1 cellular context compared by ENCODE assay signal in the genomic region with DNA sequence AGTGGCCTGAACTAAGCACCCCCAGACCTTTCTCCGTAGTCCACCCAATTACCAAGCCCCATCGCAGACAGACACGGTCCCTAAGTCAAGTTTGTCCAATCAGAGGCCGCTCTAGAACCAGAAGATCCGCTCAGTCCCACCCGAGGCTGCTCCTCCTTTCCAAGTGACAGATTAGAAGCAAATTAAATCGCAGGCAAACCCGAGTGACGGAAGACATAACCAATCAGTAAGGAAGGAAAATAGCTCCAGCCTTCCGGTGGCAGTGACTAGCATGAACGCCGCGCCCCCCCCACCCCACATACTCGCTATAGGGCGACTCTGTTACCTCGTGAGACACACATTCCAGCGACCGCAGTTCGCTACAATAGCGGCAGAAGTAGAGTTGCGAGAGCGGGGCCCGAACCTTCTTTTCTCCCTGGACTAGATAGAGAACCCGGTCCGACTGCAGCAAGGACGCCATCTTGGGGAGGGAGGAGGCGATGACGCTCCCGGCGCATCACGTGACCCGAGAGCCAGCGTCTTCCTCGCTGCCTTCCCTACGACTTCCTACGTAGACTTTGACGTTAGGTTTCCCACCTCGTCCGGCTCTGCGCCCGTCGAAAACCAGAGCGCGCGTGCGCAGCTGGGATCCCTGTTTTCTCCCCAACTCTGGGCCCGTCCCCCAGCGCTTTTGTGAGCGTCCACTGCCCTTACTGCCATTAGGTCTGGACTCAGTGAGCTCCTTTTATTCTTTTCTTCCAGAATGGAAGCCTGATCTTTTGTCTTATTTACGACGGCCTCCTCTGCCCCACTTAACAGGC.
A peak's percentile ranks its signal among the peaks of the same experiment; 100 is the strongest.
TF ChIP-seq lines count a peak whose summit lies in the region.

DCTN4 (minus strand) TSS at position 484 of the 800 bp plus-strand sequence; CDS start at position 460, 24 bp downstream.

TF ChIP-seq in HepG2, 621 proteins besides CTCF, POLR2A, EP300 and RAD21 (continued from another document and continues in another):
- TF ChIP-seq, protein P1, sequence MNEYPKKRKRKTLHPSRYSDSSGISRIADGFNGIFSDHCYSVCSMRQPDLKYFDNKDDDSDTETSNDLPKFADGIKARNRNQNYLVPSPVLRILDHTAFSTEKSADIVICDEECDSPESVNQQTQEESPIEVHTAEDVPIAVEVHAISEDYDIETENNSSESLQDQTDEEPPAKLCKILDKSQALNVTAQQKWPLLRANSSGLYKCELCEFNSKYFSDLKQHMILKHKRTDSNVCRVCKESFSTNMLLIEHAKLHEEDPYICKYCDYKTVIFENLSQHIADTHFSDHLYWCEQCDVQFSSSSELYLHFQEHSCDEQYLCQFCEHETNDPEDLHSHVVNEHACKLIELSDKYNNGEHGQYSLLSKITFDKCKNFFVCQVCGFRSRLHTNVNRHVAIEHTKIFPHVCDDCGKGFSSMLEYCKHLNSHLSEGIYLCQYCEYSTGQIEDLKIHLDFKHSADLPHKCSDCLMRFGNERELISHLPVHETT (CRISPR knock-in tag; conservative IDR thresholded peaks at IDR 0.05) = no peak
- TF ChIP-seq RERE (CRISPR knock-in tag; IDR thresholded peaks at IDR 0.05; ENCODE audit: low read depth) (no peak), EEA1 (CRISPR knock-in tag; IDR thresholded peaks at IDR 0.05; ENCODE audit: borderline replicate concordance) (no peak), MXD3 (CRISPR knock-in tag; IDR thresholded peaks at IDR 0.05) (no peak; the same call in none of the 2 replicates), MAX (IDR thresholded peaks at IDR 0.05) (peak; percentile 92), AGO1 (IDR thresholded peaks at IDR 0.05; ENCODE audit: low read depth, low read length, poor library complexity, severe bottlenecking) (no peak), POGZ (CRISPR knock-in tag; IDR thresholded peaks at IDR 0.05) (no peak; the same call in 1 of the 2 replicates), ZNF674 (CRISPR knock-in tag; IDR thresholded peaks at IDR 0.05; ENCODE audit: low read depth) (no peak), ZFY (CRISPR knock-in tag; IDR thresholded peaks at IDR 0.05) (peak; percentile 27), MAFK (conservative IDR thresholded peaks at IDR 0.05 in 1 of 2, IDR thresholded peaks at IDR 0.05 in 1 of 2; ENCODE audit: low read length in 2 of 2) (no peak), HOXA9 (CRISPR knock-in tag; IDR thresholded peaks at IDR 0.05; ENCODE audit: borderline replicate concordance) (no peak), NAIF1 (CRISPR knock-in tag; IDR thresholded peaks at IDR 0.05; ENCODE audit: borderline replicate concordance) (peak; percentile 66; the same call in 1 of the 2 replicates), PAF1 (CRISPR knock-in tag; IDR thresholded peaks at IDR 0.05) (no peak), ATRX (CRISPR knock-in tag; IDR thresholded peaks at IDR 0.05; ENCODE audit: borderline replicate concordance) (no peak), SAP130 (CRISPR knock-in tag; IDR thresholded peaks at IDR 0.05; ENCODE audit: low read depth) (peak; percentile 40), NCOA5 (CRISPR knock-in tag; IDR thresholded peaks at IDR 0.05) (no peak), JARID2 (CRISPR knock-in tag; IDR thresholded peaks at IDR 0.05; ENCODE audit: insufficient replicate concordance) (no peak), ZNF335 (CRISPR knock-in tag; IDR thresholded peaks at IDR 0.05) (no peak), ZNF570 (CRISPR knock-in tag; IDR thresholded peaks at IDR 0.05; ENCODE audit: borderline replicate concordance) (0 out of 2 replicates have a peak, but pooled peaks have one; percentile 51), ZNF772 (CRISPR knock-in tag; IDR thresholded peaks at IDR 0.05) (peak; percentile 77), ZNF644 (CRISPR knock-in tag; IDR thresholded peaks at IDR 0.05; ENCODE audit: low read depth) (no peak), RNF2 (conservative IDR thresholded peaks at IDR 0.05; ENCODE audit: low read depth) (peak; percentile 62; the same call in 1 of the 2 replicates), ELF1 (CRISPR knock-in tag; IDR thresholded peaks at IDR 0.05) (no peak; the same call in 1 of the 2 replicates), SMYD3 (CRISPR knock-in tag; IDR thresholded peaks at IDR 0.05) (no peak), ZFP82 (CRISPR knock-in tag; IDR thresholded peaks at IDR 0.05; ENCODE audit: borderline replicate concordance) (no peak), PRPF4 (IDR thresholded peaks at IDR 0.05; ENCODE audit: low read depth, low read length, poor library complexity, severe bottlenecking) (no peak), ZNF333 (CRISPR knock-in tag; IDR thresholded peaks at IDR 0.05; ENCODE audit: borderline replicate concordance) (no peak), ATF7-NPFF (CRISPR knock-in tag; IDR thresholded peaks at IDR 0.05; ENCODE audit: low read depth) (0 out of 2 replicates have a peak, but pooled peaks have one; percentile 40), STAT5B (CRISPR knock-in tag; IDR thresholded peaks at IDR 0.05) (no peak), LCORL (IDR thresholded peaks at IDR 0.05) (peak; percentile 69), LCORL (CRISPR knock-in tag; IDR thresholded peaks at IDR 0.05) (peak; percentile 27; the same call in 1 of the 2 replicates), KAT2B (IDR thresholded peaks at IDR 0.05; ENCODE audit: borderline replicate concordance, low read depth, low read length) (no peak), SNAPC2 (CRISPR knock-in tag; IDR thresholded peaks at IDR 0.05) (0 out of 2 replicates have a peak, but pooled peaks have one; percentile 2), ZNF552 (CRISPR knock-in tag; IDR thresholded peaks at IDR 0.05; ENCODE audit: borderline replicate concordance) (no peak), ZNF7 (CRISPR knock-in tag; IDR thresholded peaks at IDR 0.05) (no peak), ARNTL (CRISPR knock-in tag; IDR thresholded peaks at IDR 0.05) (peak; percentile 62), RFX5 (IDR thresholded peaks at IDR 0.05; ENCODE audit: low read depth, low read length) (peak; percentile 66), SOX5 (CRISPR knock-in tag; IDR thresholded peaks at IDR 0.05; ENCODE audit: borderline replicate concordance) (0 out of 2 replicates have a peak, but pooled peaks have one; percentile 6), ZFP62 (CRISPR knock-in tag; IDR thresholded peaks at IDR 0.05) (no peak), HCFC1 (IDR thresholded peaks at IDR 0.05; ENCODE audit: low read depth, low read length) (no peak; the same call in 1 of the 2 replicates)
- TF ChIP-seq, protein P2, sequence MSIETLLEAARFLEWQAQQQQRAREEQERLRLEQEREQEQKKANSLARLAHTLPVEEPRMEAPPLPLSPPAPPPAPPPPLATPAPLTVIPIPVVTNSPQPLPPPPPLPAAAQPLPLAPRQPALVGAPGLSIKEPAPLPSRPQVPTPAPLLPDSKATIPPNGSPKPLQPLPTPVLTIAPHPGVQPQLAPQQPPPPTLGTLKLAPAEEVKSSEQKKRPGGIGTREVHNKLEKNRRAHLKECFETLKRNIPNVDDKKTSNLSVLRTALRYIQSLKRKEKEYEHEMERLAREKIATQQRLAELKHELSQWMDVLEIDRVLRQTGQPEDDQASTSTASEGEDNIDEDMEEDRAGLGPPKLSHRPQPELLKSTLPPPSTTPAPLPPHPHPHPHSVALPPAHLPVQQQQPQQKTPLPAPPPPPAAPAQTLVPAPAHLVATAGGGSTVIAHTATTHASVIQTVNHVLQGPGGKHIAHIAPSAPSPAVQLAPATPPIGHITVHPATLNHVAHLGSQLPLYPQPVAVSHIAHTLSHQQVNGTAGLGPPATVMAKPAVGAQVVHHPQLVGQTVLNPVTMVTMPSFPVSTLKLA (IDR thresholded peaks at IDR 0.05) = 0 out of 2 replicates have a peak, but pooled peaks have one; percentile 20
- TF ChIP-seq, protein P3, sequence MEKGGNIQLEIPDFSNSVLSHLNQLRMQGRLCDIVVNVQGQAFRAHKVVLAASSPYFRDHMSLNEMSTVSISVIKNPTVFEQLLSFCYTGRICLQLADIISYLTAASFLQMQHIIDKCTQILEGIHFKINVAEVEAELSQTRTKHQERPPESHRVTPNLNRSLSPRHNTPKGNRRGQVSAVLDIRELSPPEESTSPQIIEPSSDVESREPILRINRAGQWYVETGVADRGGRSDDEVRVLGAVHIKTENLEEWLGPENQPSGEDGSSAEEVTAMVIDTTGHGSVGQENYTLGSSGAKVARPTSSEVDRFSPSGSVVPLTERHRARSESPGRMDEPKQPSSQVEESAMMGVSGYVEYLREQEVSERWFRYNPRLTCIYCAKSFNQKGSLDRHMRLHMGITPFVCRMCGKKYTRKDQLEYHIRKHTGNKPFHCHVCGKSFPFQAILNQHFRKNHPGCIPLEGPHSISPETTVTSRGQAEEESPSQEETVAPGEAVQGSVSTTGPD (CRISPR knock-in tag; IDR thresholded peaks at IDR 0.05) = no peak
- TF ChIP-seq, protein P4, sequence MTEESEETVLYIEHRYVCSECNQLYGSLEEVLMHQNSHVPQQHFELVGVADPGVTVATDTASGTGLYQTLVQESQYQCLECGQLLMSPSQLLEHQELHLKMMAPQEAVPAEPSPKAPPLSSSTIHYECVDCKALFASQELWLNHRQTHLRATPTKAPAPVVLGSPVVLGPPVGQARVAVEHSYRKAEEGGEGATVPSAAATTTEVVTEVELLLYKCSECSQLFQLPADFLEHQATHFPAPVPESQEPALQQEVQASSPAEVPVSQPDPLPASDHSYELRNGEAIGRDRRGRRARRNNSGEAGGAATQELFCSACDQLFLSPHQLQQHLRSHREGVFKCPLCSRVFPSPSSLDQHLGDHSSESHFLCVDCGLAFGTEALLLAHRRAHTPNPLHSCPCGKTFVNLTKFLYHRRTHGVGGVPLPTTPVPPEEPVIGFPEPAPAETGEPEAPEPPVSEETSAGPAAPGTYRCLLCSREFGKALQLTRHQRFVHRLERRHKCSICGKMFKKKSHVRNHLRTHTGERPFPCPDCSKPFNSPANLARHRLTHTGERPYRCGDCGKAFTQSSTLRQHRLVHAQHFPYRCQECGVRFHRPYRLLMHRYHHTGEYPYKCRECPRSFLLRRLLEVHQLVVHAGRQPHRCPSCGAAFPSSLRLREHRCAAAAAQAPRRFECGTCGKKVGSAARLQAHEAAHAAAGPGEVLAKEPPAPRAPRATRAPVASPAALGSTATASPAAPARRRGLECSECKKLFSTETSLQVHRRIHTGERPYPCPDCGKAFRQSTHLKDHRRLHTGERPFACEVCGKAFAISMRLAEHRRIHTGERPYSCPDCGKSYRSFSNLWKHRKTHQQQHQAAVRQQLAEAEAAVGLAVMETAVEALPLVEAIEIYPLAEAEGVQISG (CRISPR knock-in tag; IDR thresholded peaks at IDR 0.05) = peak; percentile 64; the same call in 1 of the 2 replicates
- TF ChIP-seq, protein P5, sequence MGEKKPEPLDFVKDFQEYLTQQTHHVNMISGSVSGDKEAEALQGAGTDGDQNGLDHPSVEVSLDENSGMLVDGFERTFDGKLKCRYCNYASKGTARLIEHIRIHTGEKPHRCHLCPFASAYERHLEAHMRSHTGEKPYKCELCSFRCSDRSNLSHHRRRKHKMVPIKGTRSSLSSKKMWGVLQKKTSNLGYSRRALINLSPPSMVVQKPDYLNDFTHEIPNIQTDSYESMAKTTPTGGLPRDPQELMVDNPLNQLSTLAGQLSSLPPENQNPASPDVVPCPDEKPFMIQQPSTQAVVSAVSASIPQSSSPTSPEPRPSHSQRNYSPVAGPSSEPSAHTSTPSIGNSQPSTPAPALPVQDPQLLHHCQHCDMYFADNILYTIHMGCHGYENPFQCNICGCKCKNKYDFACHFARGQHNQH (CRISPR knock-in tag; IDR thresholded peaks at IDR 0.05) = peak; percentile 34; the same call in 1 of the 2 replicates
- TF ChIP-seq, protein P6, sequence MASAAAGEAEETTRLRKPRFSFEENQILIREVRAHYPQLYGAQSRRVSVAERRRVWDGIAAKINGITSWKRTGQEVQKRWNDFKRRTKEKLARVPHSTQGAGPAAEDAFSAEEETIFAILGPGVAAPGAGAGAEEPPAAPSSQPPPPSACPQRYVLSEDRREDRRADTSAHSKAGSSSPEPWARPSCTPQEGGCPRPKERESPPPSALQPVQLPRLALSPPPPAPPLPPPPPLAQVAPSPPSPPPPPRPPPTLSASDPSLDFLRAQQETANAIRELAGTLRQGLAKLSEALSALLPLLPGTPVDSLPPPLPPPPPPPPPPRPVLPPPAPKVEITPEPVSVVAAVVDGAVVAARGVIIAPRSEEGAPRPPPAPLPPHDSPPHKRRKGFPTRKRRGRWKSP (CRISPR knock-in tag; IDR thresholded peaks at IDR 0.05) = peak; percentile 13; the same call in 1 of the 2 replicates
- TF ChIP-seq, protein P7, sequence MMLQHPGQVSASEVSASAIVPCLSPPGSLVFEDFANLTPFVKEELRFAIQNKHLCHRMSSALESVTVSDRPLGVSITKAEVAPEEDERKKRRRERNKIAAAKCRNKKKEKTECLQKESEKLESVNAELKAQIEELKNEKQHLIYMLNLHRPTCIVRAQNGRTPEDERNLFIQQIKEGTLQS (CRISPR knock-in tag; IDR thresholded peaks at IDR 0.05) = no peak; the same call in 1 of the 2 replicates
